In the genomic region with DNA sequence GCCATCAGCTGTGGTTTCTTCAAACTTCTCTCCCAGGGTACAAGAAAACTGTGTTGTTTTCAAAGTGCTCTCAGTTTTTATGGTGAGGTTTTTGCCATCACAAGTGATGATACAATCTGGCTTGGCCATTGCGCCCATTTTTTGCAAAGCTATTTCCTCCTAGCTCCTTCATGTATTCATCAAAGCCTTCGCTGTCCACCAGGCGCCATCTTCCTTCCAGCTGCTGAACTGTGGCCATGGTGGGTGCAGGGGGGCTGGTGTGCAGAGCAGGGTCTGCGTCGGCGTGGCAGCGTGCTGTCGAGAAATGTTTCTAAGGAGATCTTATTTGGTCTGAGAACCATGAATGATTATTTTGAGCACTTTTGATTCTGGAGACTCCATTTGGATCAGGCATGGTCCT, we compare ENCODE assay signal across 5 cellular contexts. TPM values are rescaled to one million over a fixed set of nuclear protein-coding genes. Genes with fewer than 3 reads are reported as not detected.
"Had no signal": no experiment of that assay in that cellular context is flagged by ENCODE, and none has a peak within 500 bp of the region (broad histone marks: within the 10 kb centered on the region; RNA-seq: fewer than 3 reads in every experiment).

No MANE protein-coding gene starts in this region.

RNA-seq across cellular contexts. Expression of a gene that starts 2.6 kb away (rescaled TPM):
- total RNA-seq: HepG2, HT-29, HT1080, IMR-90 had no signal
- polyA plus RNA-seq: HepG2, IgD-negative memory B cell, IMR-90 had no signal
